ENCODE assay signal across 33 cellular contexts in the genomic region with DNA sequence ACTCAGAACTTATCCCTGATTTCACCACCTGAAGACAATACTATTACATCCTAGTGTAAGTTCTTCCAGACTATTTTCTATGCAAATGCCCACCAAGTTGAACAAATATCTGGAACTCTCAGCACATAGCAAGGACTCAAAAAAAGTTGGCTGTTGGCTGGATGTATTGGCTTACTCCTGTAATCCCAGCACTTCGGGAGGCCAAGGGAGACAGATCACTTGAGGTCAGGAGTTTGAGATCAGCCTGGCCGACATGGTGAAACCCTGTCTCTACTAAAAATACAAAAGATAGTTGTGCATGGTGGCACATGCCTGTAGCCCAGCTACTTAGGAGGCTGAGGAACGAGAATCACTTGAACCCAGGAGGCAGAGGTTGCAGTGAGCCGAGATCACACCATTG.
"Had no signal": no experiment of that assay in that cellular context is flagged by ENCODE, and none has a peak within 500 bp of the region (broad histone marks: within the 10 kb centered on the region; RNA-seq: fewer than 3 reads in every experiment).

No MANE protein-coding gene starts in this region.

- H3K27ac Mint-ChIP-seq: activated CD4-positive, alpha-beta memory T cell treated with anti-CD3 and anti-CD28 coated beads for 36 hours; activated CD4-positive, alpha-beta T cell treated with anti-CD3 and anti-CD28 coated beads for 36 hours; activated CD4-positive, alpha-beta T cell treated with anti-CD3 and anti-CD28 coated beads, Interleukin-2, amount 10 ng/mL, durations not matched to agents 24 days and 14 days; activated CD8-positive, alpha-beta memory T cell treated with anti-CD3 and anti-CD28 coated beads, Interleukin-2, amount 10 ng/mL, durations not matched to agents 7 days and 5 days; activated CD8-positive, alpha-beta T cell treated with anti-CD3 and anti-CD28 coated beads, Interleukin-2, amount 10 ng/mL, durations not matched to agents 7 days and 5 days; activated naive CD4-positive, alpha-beta T cell treated with anti-CD3 and anti-CD28 coated beads for 36 hours; activated naive CD8-positive, alpha-beta T cell; activated T-helper 1 cell treated with anti-CD3 and anti-CD28 coated beads, Interleukin-12 subunit alpha, Interleukin-12 subunit beta, Interleukin-2, Interleukin-4 antibody, amounts not matched to agents 30 ng/mL and 10 ng/mL and 1 ng/mL, durations not matched to agents 14 hours and 24 hours and 36 hours; activated T-helper 2 cell treated with anti-CD3 and anti-CD28 coated beads, Interferon-gamma antibody, Interleukin-2, Interleukin-4, amounts not matched to agents 10 μg/mL and 5 μg/mL and 100 μg/mL, durations not matched to agents 14 hours and 24 hours and 36 hours; brain; T-helper 17 cell; T-helper 2 cell treated with Interferon-gamma antibody and Interleukin-4, amounts not matched to agents 5 μg/mL and 100 μg/mL, for 36 hours had no signal

- H3K27ac ChIP-seq: adrenal gland, ascending aorta, colonic mucosa, epithelial cell of prostate, esophagus squamous epithelium had no signal

- H3K4me3 ChIP-seq: adrenal gland, ascending aorta, colonic mucosa, esophagus squamous epithelium had no signal

- H3K4me1 Mint-ChIP-seq: activated CD4-positive, alpha-beta T cell treated with anti-CD3 and anti-CD28 coated beads for 36 hours; activated CD4-positive, alpha-beta T cell treated with anti-CD3 and anti-CD28 coated beads, Interleukin-2, amount 10 ng/mL, durations not matched to agents 24 days and 14 days; activated CD8-positive, alpha-beta memory T cell treated with anti-CD3 and anti-CD28 coated beads, Interleukin-2, amount 10 ng/mL, durations not matched to agents 7 days and 5 days; brain had no signal

- H3K36me3 ChIP-seq: adrenal gland, ascending aorta, colonic mucosa, esophagus squamous epithelium had no signal

- H3K9me3 Mint-ChIP-seq: activated CD4-positive, alpha-beta memory T cell treated with anti-CD3 and anti-CD28 coated beads for 36 hours; activated CD4-positive, alpha-beta T cell treated with anti-CD3 and anti-CD28 coated beads, Interleukin-2, amount 10 ng/mL, durations not matched to agents 24 days and 14 days; activated naive CD4-positive, alpha-beta T cell treated with anti-CD3 and anti-CD28 coated beads for 36 hours; activated T-helper 1 cell treated with anti-CD3 and anti-CD28 coated beads, Interleukin-12 subunit alpha, Interleukin-12 subunit beta, Interleukin-2, Interleukin-4 antibody, amounts not matched to agents 30 ng/mL and 10 ng/mL and 1 ng/mL, durations not matched to agents 14 hours and 24 hours and 36 hours; activated T-helper 2 cell treated with anti-CD3 and anti-CD28 coated beads, Interferon-gamma antibody, Interleukin-2, Interleukin-4, amounts not matched to agents 10 μg/mL and 5 μg/mL and 100 μg/mL, durations not matched to agents 14 hours and 24 hours and 36 hours; brain; T-helper 2 cell treated with Interferon-gamma antibody and Interleukin-4, amounts not matched to agents 5 μg/mL and 100 μg/mL, for 36 hours had no signal

- H3K36me3 Mint-ChIP-seq: activated CD4-positive, alpha-beta memory T cell treated with anti-CD3 and anti-CD28 coated beads for 36 hours; activated CD8-positive, alpha-beta memory T cell treated with anti-CD3 and anti-CD28 coated beads, Interleukin-2, amount 10 ng/mL, durations not matched to agents 7 days and 5 days; activated naive CD8-positive, alpha-beta T cell; brain had no signal

- H3K27me3 ChIP-seq: adrenal gland, ascending aorta, colonic mucosa, esophagus squamous epithelium had no signal

- ATAC-seq: activated CD4-positive, alpha-beta T cell treated with anti-CD3 and anti-CD28 coated beads for 36 hours; activated CD8-positive, alpha-beta memory T cell treated with anti-CD3 and anti-CD28 coated beads, Interleukin-2, amount 10 ng/mL, durations not matched to agents 7 days and 5 days; activated CD8-positive, alpha-beta T cell treated with anti-CD3 and anti-CD28 coated beads, Interleukin-2, amount 10 ng/mL, durations not matched to agents 7 days and 5 days; T-helper 17 cell had no signal

- FAIRE-seq: bronchial epithelial cell, endometrium, endothelial cell of umbilical vein had no signal

- H3K9me3 ChIP-seq: adrenal gland, ascending aorta, colonic mucosa, esophagus squamous epithelium had no signal

- H3K4me3 Mint-ChIP-seq: activated CD4-positive, alpha-beta memory T cell treated with anti-CD3 and anti-CD28 coated beads for 36 hours; activated CD4-positive, alpha-beta T cell treated with anti-CD3 and anti-CD28 coated beads for 36 hours; activated CD4-positive, alpha-beta T cell treated with anti-CD3 and anti-CD28 coated beads, Interleukin-2, amount 10 ng/mL, durations not matched to agents 24 days and 14 days; activated CD8-positive, alpha-beta memory T cell treated with anti-CD3 and anti-CD28 coated beads, Interleukin-2, amount 10 ng/mL, durations not matched to agents 7 days and 5 days; activated CD8-positive, alpha-beta T cell treated with anti-CD3 and anti-CD28 coated beads, Interleukin-2, amount 10 ng/mL, durations not matched to agents 7 days and 5 days; activated naive CD4-positive, alpha-beta T cell treated with anti-CD3 and anti-CD28 coated beads for 36 hours; activated naive CD8-positive, alpha-beta T cell; activated T-helper 1 cell treated with anti-CD3 and anti-CD28 coated beads, Interleukin-12 subunit alpha, Interleukin-12 subunit beta, Interleukin-2, Interleukin-4 antibody, amounts not matched to agents 30 ng/mL and 10 ng/mL and 1 ng/mL, durations not matched to agents 14 hours and 24 hours and 36 hours; brain; T-helper 17 cell; T-helper 2 cell treated with Interferon-gamma antibody and Interleukin-4, amounts not matched to agents 5 μg/mL and 100 μg/mL, for 36 hours had no signal

- H3K4me1 ChIP-seq: ascending aorta, colonic mucosa had no signal

- DNase-seq: activated CD4-positive, alpha-beta memory T cell treated with anti-CD3 and anti-CD28 coated beads for 36 hours; activated CD4-positive, alpha-beta T cell treated with anti-CD3 and anti-CD28 coated beads for 36 hours; activated CD4-positive, alpha-beta T cell treated with anti-CD3 and anti-CD28 coated beads, Interleukin-2, amount 10 ng/mL, durations not matched to agents 24 days and 14 days; activated CD4-positive, CD25-positive, alpha-beta regulatory T cell; activated CD4-positive, CD25-positive, alpha-beta regulatory T cell treated with anti-CD3 and anti-CD28 coated beads, Interleukin-2, amount 50 U/mL, for 72 hours; activated CD8-positive, alpha-beta memory T cell treated with anti-CD3 and anti-CD28 coated beads, Interleukin-2, amount 10 ng/mL, durations not matched to agents 7 days and 5 days; activated CD8-positive, alpha-beta memory T cell treated with anti-CD3 and anti-CD28 coated beads, Interleukin-2, amount 50 U/mL, for 4 hours; activated CD8-positive, alpha-beta T cell treated with anti-CD3 and anti-CD28 coated beads, Interleukin-2, amount 10 ng/mL, durations not matched to agents 7 days and 5 days; activated effector memory CD4-positive, alpha-beta T cell treated with anti-CD3 and anti-CD28 coated beads, Interleukin-2, amount 50 U/mL, for 16 hours; activated naive CD4-positive, alpha-beta T cell treated with anti-CD3 and anti-CD28 coated beads for 36 hours; activated T-cell treated with anti-CD3 and anti-CD28 coated beads, Interleukin-2, amount 50 U/mL, for 1 hour; activated T-cell treated with anti-CD3 and anti-CD28 coated beads, Interleukin-2, amount 50 U/mL, for 48 hours; adrenal gland; amygdala; caudate nucleus; colonic mucosa; effector CD8-positive, alpha-beta T cell; esophagus squamous epithelium; foreskin melanocyte; head of caudate nucleus; T-helper 1 cell; T-helper 17 cell; T1000 had no signal
